Comparison of ENCODE assay signal across 8 cellular contexts in genomic region chr14:61695695-61696527, GRCh38. TPM values are rescaled to one million over a fixed set of nuclear protein-coding genes. Genes with fewer than 3 reads are reported as not detected.
DNase-seq lines count a peak whose midpoint lies in the region; ATAC-seq lines count a peak whose summit lies in the region.

No MANE protein-coding gene starts in this region.

- POLR2A ChIA-PET in activated CD4-positive, alpha-beta memory T cell treated with anti-CD3 and anti-CD28 coated beads, Interleukin-2, amount 10 ng/mL, durations not matched to agents 7 days and 5 days (lab: Charles Lee) = interaction anchor here (0.6 to 3.3 kb wide), 34 partner anchors 9 to 415 kb away, joined by 3 to 88 read pairs (median 4); partner anchors contain the start of gene SNAPC1

- peak overlapping the region; percentile 95 for H3K4me3 Mint-ChIP-seq in activated CD4-positive, alpha-beta memory T cell treated with anti-CD3 and anti-CD28 coated beads, Interleukin-2, amount 10 ng/mL, durations not matched to agents 7 days and 5 days
- peak overlapping the region; percentile 98 for H3K4me3 Mint-ChIP-seq in memory B cell

- peak; percentile 15 for ATAC-seq in HG03135 (IDR thresholded peaks at IDR 0.05; ENCODE audit: unreplicated experiment)
- peak; percentile 9 for ATAC-seq in memory B cell (ENCODE audit: low read depth)

- H3K4me1 Mint-ChIP-seq in activated CD4-positive, alpha-beta memory T cell treated with anti-CD3 and anti-CD28 coated beads, Interleukin-2, amount 10 ng/mL, durations not matched to agents 7 days and 5 days = peaks cover 59% of the 10 kb centered on the region
- H3K4me1 Mint-ChIP-seq in memory B cell = peaks cover 27% of the 10 kb centered on the region

- CTCF ChIA-PET in activated CD4-positive, alpha-beta memory T cell treated with anti-CD3 and anti-CD28 coated beads, Interleukin-2, amount 10 ng/mL, durations not matched to agents 7 days and 5 days (lab: Charles Lee) = interaction anchor here (1.0 to 2.9 kb wide), 5 partner anchors 9 to 221 kb away, joined by 3 to 10 read pairs (median 4); no protein-coding TSS in a partner anchor

- H3K27me3 Mint-ChIP-seq in activated CD4-positive, alpha-beta memory T cell treated with anti-CD3 and anti-CD28 coated beads, Interleukin-2, amount 10 ng/mL, durations not matched to agents 7 days and 5 days = no peaks in the 10 kb centered on the region
- peaks cover under 1% of the 10 kb centered on the region for H3K27me3 Mint-ChIP-seq in memory B cell

- peaks cover 41% of the 10 kb centered on the region for H3K36me3 Mint-ChIP-seq in activated CD4-positive, alpha-beta memory T cell treated with anti-CD3 and anti-CD28 coated beads, Interleukin-2, amount 10 ng/mL, durations not matched to agents 7 days and 5 days (ENCODE audit: low read depth)
- H3K36me3 Mint-ChIP-seq in memory B cell = peaks cover 4% of the 10 kb centered on the region

- H3K27ac Mint-ChIP-seq in activated CD4-positive, alpha-beta memory T cell treated with anti-CD3 and anti-CD28 coated beads, Interleukin-2, amount 10 ng/mL, durations not matched to agents 7 days and 5 days = peak overlapping the region; percentile 93
- H3K27ac Mint-ChIP-seq in memory B cell = peak overlapping the region; percentile 97

- H3K9me3 Mint-ChIP-seq in activated CD4-positive, alpha-beta memory T cell treated with anti-CD3 and anti-CD28 coated beads, Interleukin-2, amount 10 ng/mL, durations not matched to agents 7 days and 5 days = no peaks in the 10 kb centered on the region
- peaks cover 1% of the 10 kb centered on the region for H3K9me3 Mint-ChIP-seq in memory B cell

- peak; percentile 73 to 74 for DNase-seq in NCI-H2081 (lab: John Stamatoyannopoulos, UW)
- no peak for DNase-seq in NCI-H2081 treated with DMSO at 0.1 percent for 48 hours (lab: John Stamatoyannopoulos, UW)
- DNase-seq in NCI-H748 (lab: John Stamatoyannopoulos, UW; ENCODE audit: unreplicated experiment) = peak; percentile 88
- DNase-seq in activated CD4-positive, alpha-beta memory T cell treated with anti-CD3 and anti-CD28 coated beads, Interleukin-2, amount 10 ng/mL, durations not matched to agents 7 days and 5 days = peak; percentile 57
- peak; percentile 26 for DNase-seq in effector CD8-positive, alpha-beta T cell (lab: John Stamatoyannopoulos, UW)
- DNase-seq in memory B cell (ENCODE audit: low spot score in 2 of 2) = peak; percentile 9 to 38
- DNase-seq in stimulated activated CD8-positive, alpha-beta memory T cell treated with anti-CD3 and anti-CD28 coated beads, Interleukin-15, amount 100 ng/mL, for 1 hour (ENCODE audit: low read depth) = peak; percentile 11

RNA-seq across cellular contexts. Expression of gene HIF1A, which starts 0.6 kb away (rescaled TPM):
- 100 to 1,000 TPM; 153 to 158 TPM for total RNA-seq in activated CD4-positive, alpha-beta memory T cell treated with anti-CD3 and anti-CD28 coated beads, Interleukin-2, amount 10 ng/mL, durations not matched to agents 7 days and 5 days
